ENCODE assay signal across 29 cellular contexts in the genomic region with DNA sequence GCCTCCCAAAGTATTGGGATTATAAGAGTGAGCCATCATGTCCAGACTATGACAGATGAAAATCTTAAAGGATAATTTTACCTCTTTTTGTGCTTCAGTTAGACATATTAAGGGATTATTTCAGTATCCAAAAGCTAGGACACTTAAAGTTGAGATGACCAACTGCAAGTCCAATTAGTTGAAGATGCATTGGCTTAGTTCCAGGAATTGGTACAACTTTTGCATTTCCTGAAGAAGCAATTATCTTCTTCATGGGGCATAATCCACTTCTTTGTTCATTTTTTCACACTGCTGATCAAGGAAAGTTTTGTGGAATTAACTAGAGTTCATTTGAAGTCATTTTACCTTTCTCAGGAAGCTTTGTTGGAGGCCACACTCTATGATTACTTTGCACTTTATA.
"Had no signal": no experiment of that assay in that cellular context is flagged by ENCODE, and none has a peak within 500 bp of the region (broad histone marks: within the 10 kb centered on the region; RNA-seq: fewer than 3 reads in every experiment).

No MANE protein-coding gene starts in this region.

- H3K4me3 Mint-ChIP-seq: stimulated activated effector memory CD8-positive, alpha-beta T cell treated with anti-CD3 and anti-CD28 coated beads, Interleukin-12 subunit alpha, Interleukin-12 subunit beta, amount 100 ng/mL, for 72 hours; stimulated activated memory B cell treated with anti-CD40 and anti-IgM and Interleukin-4, amounts not matched to agents 10 μg/mL and 1 μg/mL and 100 μg/mL, for 72 hours; stimulated activated naive B cell treated with anti-CD40 and anti-IgM and Interleukin-4, amounts not matched to agents 10 μg/mL and 1 μg/mL and 100 μg/mL, for 72 hours; stimulated activated naive CD8-positive, alpha-beta T cell treated with anti-CD3 and anti-CD28 coated beads, Interleukin-15, amount 100 ng/mL, for 72 hours; stimulated activated naive CD8-positive, alpha-beta T cell treated with anti-CD3 and anti-CD28 coated beads, Interleukin-15, Interleukin-2, amounts not matched to agents 100 ng/mL and 50 ng/mL, for 24 hours; type B pancreatic cell had no signal

- H3K36me3 Mint-ChIP-seq: stimulated activated effector memory CD8-positive, alpha-beta T cell treated with anti-CD3 and anti-CD28 coated beads, Interleukin-12 subunit alpha, Interleukin-12 subunit beta, amount 100 ng/mL, for 72 hours; stimulated activated memory B cell treated with anti-CD40 and anti-IgM and Interleukin-4, amounts not matched to agents 10 μg/mL and 1 μg/mL and 100 μg/mL, for 72 hours; stimulated activated naive B cell treated with anti-CD40 and anti-IgM and Interleukin-4, amounts not matched to agents 10 μg/mL and 1 μg/mL and 100 μg/mL, for 72 hours; type B pancreatic cell had no signal

- H3K27me3 ChIP-seq: stomach, suprapubic skin, testis, thyroid gland, tibial artery, tibial nerve, transverse colon, upper lobe of left lung, upper lobe of right lung, uterus, vagina had no signal

- H3K4me1 Mint-ChIP-seq: stimulated activated effector memory CD8-positive, alpha-beta T cell treated with anti-CD3 and anti-CD28 coated beads, Interleukin-12 subunit alpha, Interleukin-12 subunit beta, amount 100 ng/mL, for 72 hours; stimulated activated memory B cell treated with anti-CD40 and anti-IgM and Interleukin-4, amounts not matched to agents 10 μg/mL and 1 μg/mL and 100 μg/mL, for 72 hours; stimulated activated naive B cell treated with anti-CD40 and anti-IgM and Interleukin-4, amounts not matched to agents 10 μg/mL and 1 μg/mL and 100 μg/mL, for 72 hours; stimulated activated naive CD8-positive, alpha-beta T cell treated with anti-CD3 and anti-CD28 coated beads, Interleukin-15, amount 100 ng/mL, for 72 hours had no signal

- H3K27ac Mint-ChIP-seq: stimulated activated effector memory CD8-positive, alpha-beta T cell treated with anti-CD3 and anti-CD28 coated beads, Interleukin-12 subunit alpha, Interleukin-12 subunit beta, amount 100 ng/mL, for 72 hours; stimulated activated memory B cell treated with anti-CD40 and anti-IgM and Interleukin-4, amounts not matched to agents 10 μg/mL and 1 μg/mL and 100 μg/mL, for 72 hours; stimulated activated naive B cell treated with anti-CD40 and anti-IgM and Interleukin-4, amounts not matched to agents 10 μg/mL and 1 μg/mL and 100 μg/mL, for 72 hours; stimulated activated naive CD8-positive, alpha-beta T cell treated with anti-CD3 and anti-CD28 coated beads, Interleukin-15, amount 100 ng/mL, for 72 hours; stimulated activated naive CD8-positive, alpha-beta T cell treated with anti-CD3 and anti-CD28 coated beads, Interleukin-15, Interleukin-2, amounts not matched to agents 100 ng/mL and 50 ng/mL, for 24 hours; type B pancreatic cell had no signal

- H3K9me3 Mint-ChIP-seq: stimulated activated effector memory CD8-positive, alpha-beta T cell treated with anti-CD3 and anti-CD28 coated beads, Interleukin-12 subunit alpha, Interleukin-12 subunit beta, amount 100 ng/mL, for 72 hours; stimulated activated memory B cell treated with anti-CD40 and anti-IgM and Interleukin-4, amounts not matched to agents 10 μg/mL and 1 μg/mL and 100 μg/mL, for 72 hours; stimulated activated naive B cell treated with anti-CD40 and anti-IgM and Interleukin-4, amounts not matched to agents 10 μg/mL and 1 μg/mL and 100 μg/mL, for 72 hours; stimulated activated naive CD8-positive, alpha-beta T cell treated with anti-CD3 and anti-CD28 coated beads, Interleukin-15, amount 100 ng/mL, for 72 hours; stimulated activated naive CD8-positive, alpha-beta T cell treated with anti-CD3 and anti-CD28 coated beads, Interleukin-15, Interleukin-2, amounts not matched to agents 100 ng/mL and 50 ng/mL, for 24 hours; type B pancreatic cell had no signal

- H3K36me3 ChIP-seq: stomach, suprapubic skin, thoracic aorta, thyroid gland, tibial artery, tibial nerve, transverse colon, upper lobe of left lung, upper lobe of right lung, uterus, vagina had no signal

- H3K27ac ChIP-seq: stomach, suprapubic skin, testis, thoracic aorta, thyroid gland, tibial artery, tibial nerve, transverse colon, upper lobe of left lung, upper lobe of right lung, uterus, vagina had no signal

- H3K4me1 ChIP-seq: stomach, testis, thyroid gland, tibial artery, tibial nerve, transverse colon, upper lobe of left lung, upper lobe of right lung, uterus had no signal

- FAIRE-seq: urothelium cell line had no signal

- H3K4me3 ChIP-seq: stomach, suprapubic skin, testis, thoracic aorta, thyroid gland, tibial artery, tibial nerve, transverse colon, upper lobe of left lung, upper lobe of right lung, uterus, vagina had no signal

- ATAC-seq: stimulated activated effector memory CD8-positive, alpha-beta T cell treated with anti-CD3 and anti-CD28 coated beads, Interleukin-12 subunit alpha, Interleukin-12 subunit beta, amount 100 ng/mL, for 72 hours; stimulated activated memory B cell treated with anti-CD40 and anti-IgM and Interleukin-4, amounts not matched to agents 10 μg/mL and 1 μg/mL and 100 μg/mL, for 72 hours; stimulated activated naive B cell treated with anti-CD40 and anti-IgM and Interleukin-4, amounts not matched to agents 10 μg/mL and 1 μg/mL and 100 μg/mL, for 72 hours; stimulated activated naive CD8-positive, alpha-beta T cell treated with anti-CD3 and anti-CD28 coated beads, Interleukin-15, amount 100 ng/mL, for 72 hours; stimulated activated naive CD8-positive, alpha-beta T cell treated with anti-CD3 and anti-CD28 coated beads, Interleukin-15, Interleukin-2, amounts not matched to agents 100 U/mL and 50 U/mL, for 24 hours; upper lobe of right lung had no signal

- H3K9me3 ChIP-seq: stomach, suprapubic skin, testis, thoracic aorta, thyroid gland, tibial artery, tibial nerve, transverse colon, upper lobe of left lung, upper lobe of right lung, uterus, vagina had no signal

- DNase-seq: stimulated activated CD4-positive, alpha-beta T cell treated with anti-CD3 and anti-CD28 coated beads, Interleukin-2, amount 100 ng/mL, for 48 hours; stimulated activated CD4-positive, alpha-beta T cell treated with anti-CD3 and anti-CD28 coated beads, Interleukin-4, amount 100 ng/mL, for 1 hour; stimulated activated CD4-positive, alpha-beta T cell treated with anti-CD3 and anti-CD28 coated beads, Interleukin-4, amount 100 ng/mL, for 24 hours; stimulated activated CD4-positive, alpha-beta T cell treated with anti-CD3 and anti-CD28 coated beads, Interleukin-4, amount 100 ng/mL, for 4 hours; stimulated activated CD8-positive, alpha-beta memory T cell treated with anti-CD3 and anti-CD28 coated beads, Interleukin-4, amount 100 ng/mL, for 48 hours; stimulated activated naive B cell treated with anti-CD40 and anti-IgM and Interleukin-4, amounts not matched to agents 10 μg/mL and 1 μg/mL and 100 μg/mL, for 72 hours; stimulated activated naive CD4-positive, alpha-beta T cell; stimulated activated naive CD4-positive, alpha-beta T cell treated with Interleukin-2 at 50 U/mL for 16 hours; stimulated activated naive CD8-positive, alpha-beta T cell treated with anti-CD3 and anti-CD28 coated beads, Interleukin-15, amount 100 ng/mL, for 72 hours; stimulated activated naive CD8-positive, alpha-beta T cell treated with anti-CD3 and anti-CD28 coated beads, Interleukin-15, Interleukin-2, amounts not matched to agents 100 U/mL and 50 U/mL, for 24 hours; stomach; substantia nigra; testis; thyroid gland; tibial artery; transverse colon; trophoblast cell; upper lobe of left lung; upper lobe of right lung; uterus had no signal
